ENCODE assay signal across 9 cellular contexts in the genomic region with DNA sequence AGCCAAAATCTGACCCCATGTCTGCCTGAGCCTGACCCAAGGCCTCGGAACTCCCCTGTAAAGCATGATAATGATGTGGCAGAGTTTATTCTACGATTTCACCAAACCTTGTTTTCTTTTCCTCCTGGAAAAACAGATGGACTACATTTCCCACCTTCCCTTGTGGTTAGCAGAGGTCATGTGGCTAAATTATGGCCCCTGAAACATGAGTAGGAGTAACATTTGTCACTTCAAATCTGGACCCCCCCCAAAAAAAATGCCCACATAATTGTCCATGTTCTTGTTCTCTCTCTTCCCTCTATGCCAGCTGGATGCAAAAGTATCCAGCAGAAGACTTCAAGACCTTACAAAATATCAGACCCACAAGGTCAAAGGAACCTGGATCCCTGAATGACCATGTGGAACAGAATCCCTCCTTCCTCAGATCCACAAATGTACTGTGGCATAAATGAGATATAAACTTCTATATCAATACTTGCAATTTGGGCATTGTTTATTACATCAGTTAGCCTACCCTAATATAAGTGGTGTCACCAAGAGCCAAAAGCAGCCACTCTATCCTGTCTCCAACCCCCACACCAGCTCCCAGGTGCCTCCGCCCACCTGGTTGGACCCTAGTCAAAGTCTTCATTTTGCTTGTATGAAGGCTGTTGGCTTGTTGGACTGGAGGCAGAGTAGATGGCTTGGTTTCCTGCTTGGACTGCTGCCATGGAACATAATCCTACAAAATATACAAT. TPM values are rescaled to one million over a fixed set of nuclear protein-coding genes. Genes with fewer than 3 reads are reported as not detected.
A peak's percentile ranks its signal among the peaks of the same experiment; 100 is the strongest.
DNase-seq lines count a peak whose midpoint lies in the region; ATAC-seq, FAIRE-seq and TF ChIP-seq lines count a peak whose summit lies in the region.
"Had no signal": no experiment of that assay in that cellular context is flagged by ENCODE, and none has a peak within 500 bp of the region (broad histone marks: within the 10 kb centered on the region; RNA-seq: fewer than 3 reads in every experiment).

No MANE protein-coding gene starts in this region.

- ATAC-seq in IMR-90 (ENCODE audit: low read depth) = no peak
- no peak for ATAC-seq in K562
- ATAC-seq in GM18520 (IDR thresholded peaks at IDR 0.05; ENCODE audit: unreplicated experiment) = no peak

- H3K27me3 ChIP-seq in CD4-positive, alpha-beta memory T cell (ENCODE audit: insufficient read depth, low read length) = no peaks in the 10 kb centered on the region
- no peaks in the 10 kb centered on the region for H3K27me3 ChIP-seq in IMR-90 (ENCODE audit: control insufficient read depth, insufficient read depth, low read length)
- no peaks in the 10 kb centered on the region for H3K27me3 ChIP-seq in K562 (ENCODE audit: control insufficient read depth in 2 of 2, insufficient read depth in 2 of 2, low read length in 2 of 2)

- peak overlapping the region; percentile 36; the same call in 1 of the 2 replicates for H2AK5ac ChIP-seq in IMR-90 (ENCODE audit: low read depth, low read length)

- H4K91ac ChIP-seq in IMR-90 (ENCODE audit: insufficient read depth, low read depth, low read length) = no peak overlapping the region

- H2BK120ac ChIP-seq in IMR-90 (ENCODE audit: low read depth, low read length) = no peak overlapping the region

- H2AFZ ChIP-seq in IMR-90 (replicated peaks; ENCODE audit: low read length, poor library complexity) (no peak overlapping the region), K562 (ENCODE audit: low read depth, low read length) (no peak overlapping the region)

- H2AK9ac ChIP-seq in IMR-90 (replicated peaks; ENCODE audit: low read depth, low read length, poor library complexity) = no peak overlapping the region

- H3K79me2 ChIP-seq in K562 (ENCODE audit: control insufficient read depth, insufficient read depth, low read length) = peaks cover 18% of the 10 kb centered on the region

- peaks cover 11 to 23% of the 10 kb centered on the region in 2 experiments; a peak in 3 of 4 replicates for H3K79me1 ChIP-seq in IMR-90 (ENCODE audit: low read depth in 1 of 2, low read length in 2 of 2)

- no peak for DNase-seq in CD4-positive, alpha-beta memory T cell
- DNase-seq in IMR-90 = no peak
- DNase-seq in K562 (ENCODE audit: extremely low read depth in 1 of 4, low spot score in 3 of 4) = no peak
- DNase-seq in osteocyte (ENCODE audit: extremely low spot score, unreplicated experiment) = no peak
- DNase-seq in NCI-H446 treated with DMSO at 0.1 percent for 48 hours (lab: John Stamatoyannopoulos, UW) = no peak
- DNase-seq in NCI-H187 (lab: John Stamatoyannopoulos, UW) = no peak
- DNase-seq: activated naive CD4-positive, alpha-beta T cell had no signal

- H2BK20ac ChIP-seq in IMR-90 (ENCODE audit: low read depth, low read length) = no peak overlapping the region

- peaks cover 3 to 7% (median 5%) of the 10 kb centered on the region in 4 donors for H3K4me1 Mint-ChIP-seq in CD4-positive, alpha-beta memory T cell
- H3K4me1 Mint-ChIP-seq in nephron (peaks cover 12% of the 10 kb centered on the region), osteocyte (ENCODE audit: unreplicated experiment) (peaks cover 9% of the 10 kb centered on the region)

- H3K4me3 Mint-ChIP-seq in CD4-positive, alpha-beta memory T cell = peak overlapping the region in 1 of 8 donors; percentile 34
- H3K4me3 Mint-ChIP-seq in nephron (no peak overlapping the region), osteocyte (ENCODE audit: unreplicated experiment) (no peak overlapping the region)

- TF ChIP-seq POLR2A in IMR-90 (IDR thresholded peaks at IDR 0.05; ENCODE audit: low read depth, low read length) (no peak), K562 (conservative IDR thresholded peaks at IDR 0.05) (no peak)

- peak overlapping the region in 2 of 7 donors; percentile 27 to 30 for H3K27ac Mint-ChIP-seq in CD4-positive, alpha-beta memory T cell
- H3K27ac Mint-ChIP-seq in nephron (peak overlapping the region in 2 of 3 experiments; percentile 23 to 24), osteocyte (ENCODE audit: unreplicated experiment) (no peak overlapping the region)

- H3K4ac ChIP-seq in IMR-90 (ENCODE audit: low read depth, low read length) = no peak overlapping the region

- H3K56ac ChIP-seq in IMR-90 (ENCODE audit: extremely low read depth, insufficient read depth, low read length) = no peak overlapping the region

- H3K4me1 ChIP-seq in CD4-positive, alpha-beta memory T cell (ENCODE audit: insufficient read depth, low read length) = peaks cover 19% of the 10 kb centered on the region
- H3K4me1 ChIP-seq in IMR-90 (ENCODE audit: control insufficient read depth, insufficient read depth, low read length) (peaks cover 7% of the 10 kb centered on the region), K562 (replicated peaks in 1 of 2; ENCODE audit: control insufficient read depth in 2 of 2, insufficient read depth in 2 of 2, low read length in 2 of 2) (peaks cover 4 to 9% of the 10 kb centered on the region in 2 experiments; a peak in 3 of 5 replicates)

- no peak overlapping the region for H4K8ac ChIP-seq in IMR-90 (ENCODE audit: low read depth in 2 of 2, low read length in 2 of 2)

- peak overlapping the region; percentile 29 for H3K27ac ChIP-seq in CD4-positive, alpha-beta memory T cell (ENCODE audit: low read depth, low read length)
- H3K27ac ChIP-seq in IMR-90 (ENCODE audit: insufficient read depth, low read length) (no peak overlapping the region), K562 (ENCODE audit: extremely low read depth, low read depth, low read length) (peak overlapping the region; percentile 87)

- no peak for FAIRE-seq in K562 (lab: Jason Lieb, UNC)

- H3K23ac ChIP-seq in IMR-90 (ENCODE audit: low read depth, low read length) = no peak overlapping the region

- TF ChIP-seq CTCF in IMR-90 (conservative IDR thresholded peaks at IDR 0.05; ENCODE audit: low read depth, low read length) (no peak), K562 (IDR thresholded peaks at IDR 0.05 in 2 of 3, conservative IDR thresholded peaks at IDR 0.05 in 1 of 3; ENCODE audit: insufficient read depth in 2 of 3, low read depth in 1 of 3, low read length in 3 of 3) (no peak), nephron (IDR thresholded peaks at IDR 0.05; ENCODE audit: unreplicated experiment in 3 of 3) (no peak), osteocyte (IDR thresholded peaks at IDR 0.05) (no peak)

- no peaks in the 10 kb centered on the region for H3K27me3 Mint-ChIP-seq in CD4-positive, alpha-beta memory T cell
- H3K27me3 Mint-ChIP-seq in nephron (ENCODE audit: low read depth) (no peaks in the 10 kb centered on the region), osteocyte (ENCODE audit: unreplicated experiment) (no peaks in the 10 kb centered on the region)

- intact Hi-C loops in CD4-positive, alpha-beta memory T cell (cut with micrococcal nuclease) = no loop called here
- intact Hi-C loops in IMR-90 (cut with micrococcal nuclease) (no loop called here), K562 (cut with micrococcal nuclease) (loop anchor here (2.0 kb wide), 1 partner anchor 42 kb away; no protein-coding TSS in a partner anchor)

- no peak overlapping the region for H3K18ac ChIP-seq in IMR-90 (ENCODE audit: low read depth, low read length)

- H4K20me1 ChIP-seq in IMR-90 (ENCODE audit: insufficient read depth, low read length) (no peaks in the 10 kb centered on the region), K562 (replicated peaks; ENCODE audit: control insufficient read depth, insufficient read depth, low read length) (no peaks in the 10 kb centered on the region)

- no peak overlapping the region for H2BK15ac ChIP-seq in IMR-90 (ENCODE audit: low read depth, low read length)

- no peaks in the 10 kb centered on the region for H3K9me3 ChIP-seq in CD4-positive, alpha-beta memory T cell (ENCODE audit: control insufficient read depth in 1 of 2, low read length in 2 of 2)
- H3K9me3 ChIP-seq in IMR-90 (ENCODE audit: control insufficient read depth, insufficient read depth, low read length) (no peaks in the 10 kb centered on the region), K562 (replicated peaks; ENCODE audit: control insufficient read depth, insufficient read depth, low read depth, low read length) (peaks cover 5% of the 10 kb centered on the region; the same call in 1 of the 2 replicates)

- H4K5ac ChIP-seq in IMR-90 (ENCODE audit: low read depth, low read length) = no peak overlapping the region

- H3K36me3 Mint-ChIP-seq in CD4-positive, alpha-beta memory T cell = no peaks in the 10 kb centered on the region
- H3K36me3 Mint-ChIP-seq in nephron (ENCODE audit: low read depth) = peaks cover 23% of the 10 kb centered on the region
- H3K36me3 Mint-ChIP-seq in osteocyte (ENCODE audit: unreplicated experiment) = peaks cover 3% of the 10 kb centered on the region

- H3K9me3 Mint-ChIP-seq in CD4-positive, alpha-beta memory T cell = peaks cover 0 to 1% (median 0%) of the 10 kb centered on the region in 8 donors
- H3K9me3 Mint-ChIP-seq in nephron (no peaks in the 10 kb centered on the region), osteocyte (ENCODE audit: unreplicated experiment) (peaks cover 4% of the 10 kb centered on the region)

- in situ Hi-C loops in IMR-90 (cut with MboI; ENCODE audit: low sequenced_read_pairs) (no loop called here), K562 (cut with MboI) (no loop called here)

- no peak for TF ChIP-seq RAD21 in IMR-90 (IDR thresholded peaks at IDR 0.05; ENCODE audit: low read length)
- TF ChIP-seq RAD21 in K562 (CRISPR knock-in tag; conservative IDR thresholded peaks at IDR 0.05 in 1 of 2, IDR thresholded peaks at IDR 0.05 in 1 of 2) = no peak

- H3K9ac ChIP-seq in IMR-90 (ENCODE audit: low read depth, low read length) (no peak overlapping the region), K562 (ENCODE audit: insufficient read depth in 1 of 2, low read depth in 2 of 2, low read length in 2 of 2) (peak overlapping the region; percentile 33 to 84; a peak in 2 of 4 replicates)

- peak overlapping the region; percentile 89 for H3K4me2 ChIP-seq in IMR-90 (ENCODE audit: low read depth, low read length)
- H3K4me2 ChIP-seq in K562 (ENCODE audit: insufficient read depth, low read length) = peak overlapping the region; percentile 93

- no peak for TF ChIP-seq EP300 in K562 (IDR thresholded peaks at IDR 0.05; ENCODE audit: low read length)

- BruUV-seq in IMR-90 (replicated peaks; lab: Mats Ljungman, UMichigan) = no TSS peak
- BruUV-seq in K562 (replicated peaks; lab: Mats Ljungman, UMichigan) = no TSS peak

- CTCF ChIA-PET in CD4-positive, alpha-beta memory T cell (lab: Charles Lee; ENCODE audit: partially characterized antibody) = interaction anchor here (1.0 kb wide), 2 partner anchors 23 to 42 kb away, joined by 3 to 5 read pairs; no protein-coding TSS in a partner anchor
- CTCF ChIA-PET in IMR-90 (lab: Yijun Ruan, JAX) (no interaction called here), K562 (lab: Yijun Ruan, JAX; ENCODE audit: low intra/inter-chr PET ratio) (no interaction called here)

- no peak overlapping the region for H3K14ac ChIP-seq in IMR-90 (replicated peaks; ENCODE audit: low read depth, low read length)

- POLR2A ChIA-PET in CD4-positive, alpha-beta memory T cell (lab: Charles Lee; ENCODE audit: partially characterized antibody) = no interaction called here
- POLR2A ChIA-PET in IMR-90 (lab: Charles Lee; ENCODE audit: unreplicated experiment) = no interaction called here
- POLR2A ChIA-PET in K562 (lab: Yijun Ruan, JAX) = interaction anchor here (1.9 kb wide), 1 partner anchor 9 kb away, joined by 5 read pairs; a partner anchor contains a TSS

- dilution Hi-C loops in IMR-90 (cut with HindIII; ENCODE audit: low sequenced_read_pairs, unreplicated experiment) = no loop called here

- H3K4me3 ChIP-seq in CD4-positive, alpha-beta memory T cell (ENCODE audit: low read length in 2 of 2) = no peak overlapping the region
- peak overlapping the region; percentile 87; the same call in 1 of the 2 replicates for H3K4me3 ChIP-seq in IMR-90 (ENCODE audit: insufficient read depth, low read depth, low read length)
- H3K4me3 ChIP-seq in K562 = peak overlapping the region; percentile 68

- H3K9me1 ChIP-seq in IMR-90 (ENCODE audit: insufficient read depth, low read length) = peaks cover 9% of the 10 kb centered on the region
- H3K9me1 ChIP-seq in K562 (ENCODE audit: control insufficient read depth, insufficient read depth, low read length) = no peaks in the 10 kb centered on the region

- no peak overlapping the region for H2BK5ac ChIP-seq in IMR-90 (ENCODE audit: low read depth, low read length, poor library complexity, severe bottlenecking)

- no peaks in the 10 kb centered on the region for H3K36me3 ChIP-seq in CD4-positive, alpha-beta memory T cell (ENCODE audit: insufficient read depth, low read length)
- H3K36me3 ChIP-seq in IMR-90 (ENCODE audit: control insufficient read depth, insufficient read depth, low read length) (no peaks in the 10 kb centered on the region), K562 (ENCODE audit: control insufficient read depth, insufficient read depth, low read length) (peaks cover 8% of the 10 kb centered on the region; the same call in 2 of the 3 replicates)

- WGBS in IMR-90 (ENCODE audit: extremely low coverage in 2 of 2, insufficient read length in 1 of 2), 2 experiments = no CpG with 5 or more reads among the region's 3 CpGs
- 63% methylated on average over 3 of the region's 3 CpGs for WGBS in K562 (ENCODE audit: insufficient coverage, low coverage, missing lambda C conversion rate)

RNA-seq across cellular contexts. Expression of a gene that starts 1.4 kb away (rescaled TPM):
- total RNA-seq in CD4-positive, alpha-beta memory T cell = 1 to 10 TPM; 1.8 to 2.5 TPM
- polyA plus RNA-seq in CD4-positive, alpha-beta memory T cell = under 1 TPM; 0.25 to 0.39 TPM
- total RNA-seq in IMR-90 (2012; rRNA removed) (1.1 and 2.0 TPM in 2 replicates), K562 (2014; rRNA removed) (1.5 and 2.0 TPM in 2 replicates), K562 (2014; rRNA removed; fragmentation: Illumina TruSeq; extraction: Trizol) (2.4 and 3.0 TPM in 2 replicates), K562 (2015; rRNA removed; fragmentation: Illumina TruSeq; extraction: Trizol) (2.1 and 2.3 TPM in 2 replicates), K562 (2021) (10.1 TPM in 2 replicates), osteocyte (17.6 and 19.9 TPM in 2 replicates)
- polyA plus RNA-seq in IMR-90 (2012; rRNA removed) (9.4 and 9.8 TPM in 2 replicates), K562 (2011; rRNA removed) (11.0 and 22.6 TPM in 2 replicates), K562 (2014; fragmentation: Illumina TruSeq; extraction: Trizol) (8.4 and 9.8 TPM in 2 replicates), K562 (2014; fragmentation: Nextera tagmentation; extraction: Ambion mirVana) (1 to 10 TPM; 1.7 to 4.2 TPM), K562 (2014; rRNA removed) (9.1 and 11.7 TPM in 2 replicates)
- polyA plus RNA-seq in IMR-90 (2012; cell fraction: cytosol; rRNA removed) = 4.7 and 4.8 TPM in 2 replicates
- polyA plus RNA-seq in IMR-90 (2012; cell fraction: nucleus; rRNA removed; ENCODE audit: low replicate concordance) = 15.6 and 30.1 TPM in 2 replicates
- total RNA-seq in K562 (2011; cell fraction: chromatin; rRNA removed; ENCODE audit: low replicate concordance) = 40.0 and 54.2 TPM in 2 replicates
- 27.8 and 28.2 TPM in 2 replicates for total RNA-seq in K562 (2011; cell fraction: nucleolus; rRNA removed)
- total RNA-seq in K562 (2011; cell fraction: nucleoplasm; rRNA removed) = 25.0 and 27.3 TPM in 2 replicates
- polyA plus RNA-seq in K562 (2011; cell fraction: cytosol; rRNA removed) = 5.7 and 11.5 TPM in 2 replicates
- 35.3 and 52.8 TPM in 2 replicates for polyA plus RNA-seq in K562 (2011; cell fraction: nucleus; rRNA removed)
- 8.6 and 10.2 TPM in 2 replicates for polyA plus RNA-seq in K562 (2012)
- polyA minus RNA-seq in K562 (2011; rRNA and poly(A)+ RNA removed) = 6.5 and 8.2 TPM in 2 replicates
- polyA minus RNA-seq in K562 (2011; cell fraction: cytosol; rRNA and poly(A)+ RNA removed) = 3.1 and 3.6 TPM in 2 replicates
- polyA minus RNA-seq in K562 (2011; cell fraction: nucleus; rRNA and poly(A)+ RNA removed) = 8.6 and 19.5 TPM in 2 replicates

RNA-seq across cellular contexts. Expression of a gene that starts 8.2 kb away (rescaled TPM):
- total RNA-seq in CD4-positive, alpha-beta memory T cell = 10 to 100 TPM; 27.9 to 29.8 TPM
- polyA plus RNA-seq in CD4-positive, alpha-beta memory T cell = 10 to 100 TPM in 1 of 2 donors, 1 to 10 TPM in 1; 5.8 to 12.2 TPM
- total RNA-seq in IMR-90 (2012; rRNA removed) = 10.9 and 13.9 TPM in 2 replicates
- polyA plus RNA-seq in IMR-90 (2012; rRNA removed) = 8.2 and 8.8 TPM in 2 replicates
- polyA plus RNA-seq in IMR-90 (2012; cell fraction: cytosol; rRNA removed) = 7.4 and 8.5 TPM in 2 replicates
- 5.2 and 7.5 TPM in 2 replicates for polyA plus RNA-seq in IMR-90 (2012; cell fraction: nucleus; rRNA removed; ENCODE audit: low replicate concordance)
- total RNA-seq in K562 (2011; cell fraction: chromatin; rRNA removed; ENCODE audit: low replicate concordance) = 6.9 and 11.2 TPM in 2 replicates
- total RNA-seq in K562 (2011; cell fraction: nucleolus; rRNA removed) = 9.6 and 12.0 TPM in 2 replicates
- 10.6 and 13.3 TPM in 2 replicates for total RNA-seq in K562 (2011; cell fraction: nucleoplasm; rRNA removed)
- 23.2 and 28.2 TPM in 2 replicates for total RNA-seq in K562 (2014; rRNA removed)
- 10.1 and 10.2 TPM in 2 replicates for total RNA-seq in K562 (2014; rRNA removed; fragmentation: Illumina TruSeq; extraction: Trizol)
- total RNA-seq in K562 (2015; rRNA removed; fragmentation: Illumina TruSeq; extraction: Trizol) = 12.8 and 13.9 TPM in 2 replicates
- total RNA-seq in K562 (2021) = 22.1 and 22.5 TPM in 2 replicates
- 21.2 and 22.0 TPM in 2 replicates for polyA plus RNA-seq in K562 (2011; rRNA removed)
- polyA plus RNA-seq in K562 (2011; cell fraction: cytosol; rRNA removed) = 18.7 and 24.5 TPM in 2 replicates
- 13.2 and 18.2 TPM in 2 replicates for polyA plus RNA-seq in K562 (2011; cell fraction: nucleus; rRNA removed)
- 17.7 and 19.5 TPM in 2 replicates for polyA plus RNA-seq in K562 (2012)
- polyA plus RNA-seq in K562 (2014; fragmentation: Illumina TruSeq; extraction: Trizol) = 16.5 and 17.6 TPM in 2 replicates
- polyA plus RNA-seq in K562 (2014; fragmentation: Nextera tagmentation; extraction: Ambion mirVana) = 1 to 10 TPM; 2.8 to 4.0 TPM
- 22.4 and 23.3 TPM in 2 replicates for polyA plus RNA-seq in K562 (2014; rRNA removed)
- polyA minus RNA-seq in K562 (2011; rRNA and poly(A)+ RNA removed) = 11.1 and 11.7 TPM in 2 replicates
- 10.8 and 12.2 TPM in 2 replicates for polyA minus RNA-seq in K562 (2011; cell fraction: cytosol; rRNA and poly(A)+ RNA removed)
- 3.9 and 9.7 TPM in 2 replicates for polyA minus RNA-seq in K562 (2011; cell fraction: nucleus; rRNA and poly(A)+ RNA removed)
- total RNA-seq in osteocyte = 22.4 and 22.7 TPM in 2 replicates

RNA-seq across cellular contexts. Expression of a gene that starts 31.6 kb away (rescaled TPM):
- total RNA-seq in CD4-positive, alpha-beta memory T cell = not detected
- polyA plus RNA-seq in CD4-positive, alpha-beta memory T cell = not detected
- not detected in 2 replicates for total RNA-seq in IMR-90 (2012; rRNA removed)
- polyA plus RNA-seq in IMR-90 (2012; rRNA removed) = not detected in 2 replicates
- not detected in 2 replicates for polyA plus RNA-seq in IMR-90 (2012; cell fraction: cytosol; rRNA removed)
- polyA plus RNA-seq in IMR-90 (2012; cell fraction: nucleus; rRNA removed; ENCODE audit: low replicate concordance) = not detected in 2 replicates
- total RNA-seq in K562 (2011; cell fraction: chromatin; rRNA removed; ENCODE audit: low replicate concordance) = not detected in 2 replicates
- not detected in 2 replicates for total RNA-seq in K562 (2011; cell fraction: nucleolus; rRNA removed)
- not detected in 2 replicates for total RNA-seq in K562 (2011; cell fraction: nucleoplasm; rRNA removed)
- total RNA-seq in K562 (2014; rRNA removed) = not detected in 2 replicates
- not detected in 2 replicates for total RNA-seq in K562 (2014; rRNA removed; fragmentation: Illumina TruSeq; extraction: Trizol)
- total RNA-seq in K562 (2015; rRNA removed; fragmentation: Illumina TruSeq; extraction: Trizol) = not detected in 2 replicates
- not detected in 2 replicates for total RNA-seq in K562 (2021)
- not detected in 2 replicates for polyA plus RNA-seq in K562 (2011; rRNA removed)
- polyA plus RNA-seq in K562 (2011; cell fraction: cytosol; rRNA removed) = not detected in 2 replicates
- not detected in 2 replicates for polyA plus RNA-seq in K562 (2011; cell fraction: nucleus; rRNA removed)
- polyA plus RNA-seq in K562 (2012) = not detected in 2 replicates
- polyA plus RNA-seq in K562 (2014; fragmentation: Illumina TruSeq; extraction: Trizol) = not detected in 2 replicates
- polyA plus RNA-seq in K562 (2014; fragmentation: Nextera tagmentation; extraction: Ambion mirVana) = not detected
- not detected in 2 replicates for polyA plus RNA-seq in K562 (2014; rRNA removed)
- not detected in 2 replicates for polyA minus RNA-seq in K562 (2011; rRNA and poly(A)+ RNA removed)
- polyA minus RNA-seq in K562 (2011; cell fraction: cytosol; rRNA and poly(A)+ RNA removed) = not detected in 2 replicates
- not detected in 2 replicates for polyA minus RNA-seq in K562 (2011; cell fraction: nucleus; rRNA and poly(A)+ RNA removed)
- total RNA-seq in osteocyte = not detected in 2 replicates

RNA-seq across cellular contexts. Expression of a gene that starts 36.2 kb away (rescaled TPM):
- 1 to 10 TPM; 4.7 to 5.0 TPM for total RNA-seq in CD4-positive, alpha-beta memory T cell
- under 1 TPM; 0.08 to 0.69 TPM for polyA plus RNA-seq in CD4-positive, alpha-beta memory T cell
- total RNA-seq in IMR-90 (2012; rRNA removed) (1.1 TPM in 2 replicates), K562 (2014; rRNA removed) (6.5 and 9.2 TPM in 2 replicates), K562 (2014; rRNA removed; fragmentation: Illumina TruSeq; extraction: Trizol) (1.3 and 1.4 TPM in 2 replicates), K562 (2015; rRNA removed; fragmentation: Illumina TruSeq; extraction: Trizol) (2.6 and 2.8 TPM in 2 replicates), K562 (2021) (26.1 and 26.3 TPM in 2 replicates), osteocyte (30.8 and 31.7 TPM in 2 replicates)
- polyA plus RNA-seq in IMR-90 (2012; rRNA removed) (6.2 and 6.4 TPM in 2 replicates), K562 (2011; rRNA removed) (1.8 and 3.5 TPM in 2 replicates), K562 (2014; fragmentation: Illumina TruSeq; extraction: Trizol) (6.7 and 7.4 TPM in 2 replicates), K562 (2014; fragmentation: Nextera tagmentation; extraction: Ambion mirVana) (under 1 TPM; 0.42 to 0.48 TPM), K562 (2014; rRNA removed) (6.7 and 9.6 TPM in 2 replicates)
- 9.7 and 10.0 TPM in 2 replicates for polyA plus RNA-seq in IMR-90 (2012; cell fraction: cytosol; rRNA removed)
- 15.8 and 22.6 TPM in 2 replicates for polyA plus RNA-seq in IMR-90 (2012; cell fraction: nucleus; rRNA removed; ENCODE audit: low replicate concordance)
- 5.5 and 9.5 TPM in 2 replicates for total RNA-seq in K562 (2011; cell fraction: chromatin; rRNA removed; ENCODE audit: low replicate concordance)
- total RNA-seq in K562 (2011; cell fraction: nucleolus; rRNA removed) = 8.4 and 9.8 TPM in 2 replicates
- 8.9 and 11.8 TPM in 2 replicates for total RNA-seq in K562 (2011; cell fraction: nucleoplasm; rRNA removed)
- polyA plus RNA-seq in K562 (2011; cell fraction: cytosol; rRNA removed) = 2.4 and 2.8 TPM in 2 replicates
- 9.5 and 9.7 TPM in 2 replicates for polyA plus RNA-seq in K562 (2011; cell fraction: nucleus; rRNA removed)
- 13.7 and 13.9 TPM in 2 replicates for polyA plus RNA-seq in K562 (2012)
- polyA minus RNA-seq in K562 (2011; rRNA and poly(A)+ RNA removed) = 2.0 and 2.9 TPM in 2 replicates
- 4.7 and 7.1 TPM in 2 replicates for polyA minus RNA-seq in K562 (2011; cell fraction: cytosol; rRNA and poly(A)+ RNA removed)
- polyA minus RNA-seq in K562 (2011; cell fraction: nucleus; rRNA and poly(A)+ RNA removed) = 2.7 and 5.2 TPM in 2 replicates

RNA-seq across cellular contexts. Expression of a gene that starts 57.8 kb away (rescaled TPM):
- total RNA-seq in CD4-positive, alpha-beta memory T cell = 1 to 10 TPM in 1 of 2 experiments, under 1 TPM in 1; 0.52 to 1.1 TPM
- polyA plus RNA-seq in CD4-positive, alpha-beta memory T cell = 1 to 10 TPM in 1 of 2 donors, not detected in 1; 1.3 TPM
- total RNA-seq in IMR-90 (2012; rRNA removed) = 9.9 and 17.5 TPM in 2 replicates
- polyA plus RNA-seq in IMR-90 (2012; rRNA removed) = 75.1 and 101 TPM in 2 replicates
- polyA plus RNA-seq in IMR-90 (2012; cell fraction: cytosol; rRNA removed) = 67.5 and 73.6 TPM in 2 replicates
- 35.0 and 62.6 TPM in 2 replicates for polyA plus RNA-seq in IMR-90 (2012; cell fraction: nucleus; rRNA removed; ENCODE audit: low replicate concordance)
- total RNA-seq in K562 (2011; cell fraction: chromatin; rRNA removed; ENCODE audit: low replicate concordance) = 9.8 and 24.5 TPM in 2 replicates
- 24.9 and 37.9 TPM in 2 replicates for total RNA-seq in K562 (2011; cell fraction: nucleolus; rRNA removed)
- total RNA-seq in K562 (2011; cell fraction: nucleoplasm; rRNA removed) = 34.2 and 46.5 TPM in 2 replicates
- total RNA-seq in K562 (2014; rRNA removed) = 11.1 and 21.5 TPM in 2 replicates
- 6.7 and 7.5 TPM in 2 replicates for total RNA-seq in K562 (2014; rRNA removed; fragmentation: Illumina TruSeq; extraction: Trizol)
- total RNA-seq in K562 (2015; rRNA removed; fragmentation: Illumina TruSeq; extraction: Trizol) = 7.8 and 9.6 TPM in 2 replicates
- total RNA-seq in K562 (2021) = 26.7 and 28.5 TPM in 2 replicates
- 13.1 and 37.5 TPM in 2 replicates for polyA plus RNA-seq in K562 (2011; rRNA removed)
- polyA plus RNA-seq in K562 (2011; cell fraction: cytosol; rRNA removed) = 54.0 and 57.8 TPM in 2 replicates
- polyA plus RNA-seq in K562 (2011; cell fraction: nucleus; rRNA removed) = 24.4 and 24.6 TPM in 2 replicates
- 21.9 and 37.5 TPM in 2 replicates for polyA plus RNA-seq in K562 (2012)
- 24.3 and 24.7 TPM in 2 replicates for polyA plus RNA-seq in K562 (2014; fragmentation: Illumina TruSeq; extraction: Trizol)
- polyA plus RNA-seq in K562 (2014; fragmentation: Nextera tagmentation; extraction: Ambion mirVana) = 1 to 10 TPM; 7.9 to 8.3 TPM
- 24.8 and 29.7 TPM in 2 replicates for polyA plus RNA-seq in K562 (2014; rRNA removed)
- 8.2 and 13.0 TPM in 2 replicates for polyA minus RNA-seq in K562 (2011; rRNA and poly(A)+ RNA removed)
- 14.1 and 27.3 TPM in 2 replicates for polyA minus RNA-seq in K562 (2011; cell fraction: cytosol; rRNA and poly(A)+ RNA removed)
- 5.0 and 5.7 TPM in 2 replicates for polyA minus RNA-seq in K562 (2011; cell fraction: nucleus; rRNA and poly(A)+ RNA removed)
- 47.3 and 57.7 TPM in 2 replicates for total RNA-seq in osteocyte

Comparison
In these comparisons a context has a peak if more than half of its experiments do, and no peak if none do; other contexts are left out.
1. H3K4me3 ChIP-seq: peak in IMR-90 (single experiment) and K562 (single experiment); none in CD4-positive, alpha-beta memory T cell (0 of 2).